2 cellular contexts compared by ENCODE assay signal in genomic region chr7:22192778-22193177, GRCh38.
TF ChIP-seq lines count a peak whose summit lies in the region.

No MANE protein-coding gene starts in this region.

TF ChIP-seq in H1, 55 proteins besides CTCF, POLR2A, EP300 and RAD21 (continued from another document):
- no peak for TF ChIP-seq ATF2 (IDR thresholded peaks at IDR 0.05; ENCODE audit: low read length)
- no peak for TF ChIP-seq YY1 (IDR thresholded peaks at IDR 0.05; ENCODE audit: low read depth, low read length)
- TF ChIP-seq SP2 (IDR thresholded peaks at IDR 0.05; ENCODE audit: low read length) = no peak
- TF ChIP-seq CHD2 (IDR thresholded peaks at IDR 0.05; ENCODE audit: low read length) = no peak

TF ChIP-seq in neural cell, 6 proteins besides CTCF, POLR2A, EP300 and RAD21 (continued from another document):
- TF ChIP-seq REST (IDR thresholded peaks at IDR 0.05; ENCODE audit: borderline replicate concordance) = no peak
TF ChIP-seq in neural cell: peak in this region for 1.
